1 cellular context compared by ENCODE assay signal in genomic region chr14:95290769-95291440, GRCh38.
TF ChIP-seq lines count a peak whose summit lies in the region.

No MANE protein-coding gene starts in this region.

TF ChIP-seq in HEK293, 187 proteins besides CTCF, POLR2A, EP300 and RAD21 (continued from another document and continues in another):
- TF ChIP-seq REST (tag by site-specific recombination; IDR thresholded peaks at IDR 0.05): no peak
- no peak for TF ChIP-seq ZNF488 (tag by site-specific recombination; IDR thresholded peaks at IDR 0.05)
- no peak for TF ChIP-seq ZNF324 (tag by site-specific recombination; IDR thresholded peaks at IDR 0.05)
- no peak for TF ChIP-seq ZFP37 (tag by site-specific recombination; IDR thresholded peaks at IDR 0.05)
- TF ChIP-seq ZBTB6 (tag by site-specific recombination; IDR thresholded peaks at IDR 0.05): no peak
- no peak for TF ChIP-seq ZBTB48 (tag by site-specific recombination; IDR thresholded peaks at IDR 0.05)
- no peak for TF ChIP-seq ZBTB8A (tag by site-specific recombination; IDR thresholded peaks at IDR 0.05)
- no peak for TF ChIP-seq ZSCAN30 (tag by site-specific recombination; IDR thresholded peaks at IDR 0.05)
- no peak for TF ChIP-seq ZBTB11 (tag by site-specific recombination; conservative IDR thresholded peaks at IDR 0.05; ENCODE audit: low read depth)
- TF ChIP-seq ZNF785 (tag by site-specific recombination; IDR thresholded peaks at IDR 0.05): no peak
- no peak for TF ChIP-seq ZNF514 (tag by site-specific recombination; IDR thresholded peaks at IDR 0.05)
- no peak for TF ChIP-seq ZNF544 (tag by site-specific recombination; IDR thresholded peaks at IDR 0.05)
- TF ChIP-seq ZNF280C (tag by site-specific recombination; IDR thresholded peaks at IDR 0.05): no peak
- no peak for TF ChIP-seq ZNF184 (tag by site-specific recombination; IDR thresholded peaks at IDR 0.05)
- no peak for TF ChIP-seq ZNF518A (tag by site-specific recombination; conservative IDR thresholded peaks at IDR 0.05; ENCODE audit: low read depth)
- TF ChIP-seq ZNF623 (tag by site-specific recombination; IDR thresholded peaks at IDR 0.05): no peak
- no peak for TF ChIP-seq YY2 (tag by site-specific recombination; IDR thresholded peaks at IDR 0.05)
- TF ChIP-seq ZNF146 (tag by site-specific recombination; IDR thresholded peaks at IDR 0.05): no peak
- TF ChIP-seq ZNF645 (tag by site-specific recombination; IDR thresholded peaks at IDR 0.05): no peak
- no peak for TF ChIP-seq ZNF701 (tag by site-specific recombination; IDR thresholded peaks at IDR 0.05)
- TF ChIP-seq SCRT2 (tag by site-specific recombination; IDR thresholded peaks at IDR 0.05): peak; percentile 99
- TF ChIP-seq ZNF768 (tag by site-specific recombination; IDR thresholded peaks at IDR 0.05): no peak
- TF ChIP-seq HIC1 (tag by site-specific recombination; IDR thresholded peaks at IDR 0.05): no peak
- TF ChIP-seq EGR2 (tag by site-specific recombination; IDR thresholded peaks at IDR 0.05; ENCODE audit: low read depth): peak; percentile 50; the same call in 1 of the 2 replicates
- no peak for TF ChIP-seq SP7 (tag by site-specific recombination; IDR thresholded peaks at IDR 0.05)
- TF ChIP-seq ZNF596 (tag by site-specific recombination; IDR thresholded peaks at IDR 0.05): no peak
- peak; percentile 25; the same call in 1 of the 2 replicates for TF ChIP-seq ZNF629 (tag by site-specific recombination; IDR thresholded peaks at IDR 0.05)
- no peak for TF ChIP-seq ZNF221 (tag by site-specific recombination; IDR thresholded peaks at IDR 0.05; ENCODE audit: borderline replicate concordance)
- no peak for TF ChIP-seq ZNF704 (tag by site-specific recombination; IDR thresholded peaks at IDR 0.05)
